ENCODE assay signal across 1 cellular context in genomic region chr3:38085943-38086324, GRCh38.
TF ChIP-seq lines count a peak whose summit lies in the region.

No MANE protein-coding gene starts in this region.

TF ChIP-seq in K562, 482 proteins besides CTCF, POLR2A, EP300 and RAD21:
- TF ChIP-seq NCOA2 (IDR thresholded peaks at IDR 0.05; ENCODE audit: partially characterized antibody in 2 of 2) (no peak), ELF4 (CRISPR knock-in tag; IDR thresholded peaks at IDR 0.05) (no peak), POLR2AphosphoS2 (IDR thresholded peaks at IDR 0.05; ENCODE audit: low read length) (no peak), TAF1 (IDR thresholded peaks at IDR 0.05; ENCODE audit: control insufficient read depth, extremely low read depth, insufficient read depth, low read length, severe bottlenecking) (no peak), RFX5 (IDR thresholded peaks at IDR 0.05; ENCODE audit: low read depth, low read length) (no peak), ZNF408 (CRISPR knock-in tag; IDR thresholded peaks at IDR 0.05; ENCODE audit: low read depth) (no peak), USF1 (CRISPR knock-in tag; IDR thresholded peaks at IDR 0.05) (no peak), ARHGAP35 (IDR thresholded peaks at IDR 0.05; ENCODE audit: partially characterized antibody) (no peak), HOMEZ (CRISPR knock-in tag; IDR thresholded peaks at IDR 0.05) (no peak), SP2 (IDR thresholded peaks at IDR 0.05; ENCODE audit: extremely low read depth, low read depth, low read length, poor library complexity, severe bottlenecking) (no peak), POLR2AphosphoS5 (IDR thresholded peaks at IDR 0.05; ENCODE audit: control insufficient read depth, insufficient read depth, low read depth, low read length) (no peak), ZBTB40 (IDR thresholded peaks at IDR 0.05) (no peak), ZBTB40 (CRISPR knock-in tag; IDR thresholded peaks at IDR 0.05) (no peak), TBL1XR1 (IDR thresholded peaks at IDR 0.05; ENCODE audit: low read length in 2 of 2) (no peak), ZNF444 (CRISPR knock-in tag; IDR thresholded peaks at IDR 0.05) (no peak)
